8 cellular contexts compared by ENCODE assay signal in genomic region chr2:63776382-63776781, GRCh38.
"Had no signal": no experiment of that assay in that cellular context is flagged by ENCODE, and none has a peak within 500 bp of the region (broad histone marks: within the 10 kb centered on the region; RNA-seq: fewer than 3 reads in every experiment).

No MANE protein-coding gene starts in this region.

- H3K36me3 ChIP-seq: HAP-1 had no signal

- DNase-seq: GM23248, GOT3, H7, HFFc6, IMR-90 had no signal

- H3K9ac ChIP-seq: GM23248 had no signal

- H3K4me3 ChIP-seq: GM23248, HAP-1 had no signal

- H3K9me3 ChIP-seq: HAP-1 had no signal

- ATAC-seq: HCT116 had no signal

- H3K27ac ChIP-seq: GM23248, HL-60 had no signal

- H3K4me1 ChIP-seq: HAP-1 had no signal
